In the genomic region with DNA sequence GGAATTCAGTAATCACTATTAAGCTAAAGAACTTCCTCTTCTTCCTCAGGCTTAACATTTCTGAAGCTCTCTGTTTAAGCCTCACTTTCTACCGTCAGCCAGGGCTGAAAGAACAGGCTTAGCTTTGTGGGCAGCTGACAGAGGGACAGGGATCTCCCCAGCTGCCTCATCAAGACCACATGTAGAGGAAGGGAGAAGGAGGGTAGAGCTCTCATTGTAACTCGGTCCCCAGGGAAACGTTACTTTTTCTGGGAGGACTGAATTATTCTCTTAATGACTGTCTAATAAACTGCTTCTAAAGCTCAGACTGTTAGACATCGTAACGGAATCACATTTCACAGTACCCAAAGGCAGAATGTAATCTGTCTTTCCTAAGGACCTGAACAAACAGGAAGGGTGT, we compare ENCODE assay signal across 9 cellular contexts.
A peak's percentile ranks its signal among the peaks of the same experiment; 100 is the strongest.
DNase-seq lines count a peak whose midpoint lies in the region; ATAC-seq lines count a peak whose summit lies in the region.
"Had no signal": no experiment of that assay in that cellular context is flagged by ENCODE, and none has a peak within 500 bp of the region (broad histone marks: within the 10 kb centered on the region; RNA-seq: fewer than 3 reads in every experiment).

No MANE protein-coding gene starts in this region.

- peak; percentile 6 for DNase-seq in stimulated activated naive B cell treated with anti-CD40 and anti-IgM and Interleukin-4, amounts not matched to agents 10 μg/mL and 1 μg/mL and 100 μg/mL, for 72 hours
- DNase-seq in MV-4-11 (lab: John Stamatoyannopoulos, UW): no peak
- DNase-seq in cerebellum (ENCODE audit: low spot score): no peak
- DNase-seq in NK-92 (lab: John Stamatoyannopoulos, UW; ENCODE audit: unreplicated experiment): no peak
- DNase-seq: NCI-H510A treated with DMSO at 0.1 percent for 48 hours had no signal

- H3K27ac Mint-ChIP-seq in stimulated activated naive B cell treated with anti-CD40 and anti-IgM and Interleukin-4, amounts not matched to agents 10 μg/mL and 1 μg/mL and 100 μg/mL, for 72 hours: no peak overlapping the region
- H3K27ac Mint-ChIP-seq: activated T-helper 17 cell treated with anti-CD3 and anti-CD28 coated beads, Interleukin-2, amount 50 U/mL, for 72 hours had no signal

- no peaks in the 10 kb centered on the region for H3K9me3 Mint-ChIP-seq in stimulated activated naive B cell treated with anti-CD40 and anti-IgM and Interleukin-4, amounts not matched to agents 10 μg/mL and 1 μg/mL and 100 μg/mL, for 72 hours
- H3K9me3 Mint-ChIP-seq: activated T-helper 17 cell treated with anti-CD3 and anti-CD28 coated beads, Interleukin-2, amount 50 U/mL, for 72 hours had no signal

- H3K4me3 Mint-ChIP-seq in stimulated activated naive B cell treated with anti-CD40 and anti-IgM and Interleukin-4, amounts not matched to agents 10 μg/mL and 1 μg/mL and 100 μg/mL, for 72 hours: no peak overlapping the region
- H3K4me3 Mint-ChIP-seq: activated T-helper 17 cell treated with anti-CD3 and anti-CD28 coated beads, Interleukin-2, amount 50 U/mL, for 72 hours had no signal

- peaks cover 31 to 38% of the 10 kb centered on the region in 2 donors for H3K27me3 Mint-ChIP-seq in stimulated activated naive B cell treated with anti-CD40 and anti-IgM and Interleukin-4, amounts not matched to agents 10 μg/mL and 1 μg/mL and 100 μg/mL, for 72 hours

- peaks cover 0 to 6% of the 10 kb centered on the region in 2 donors for H3K4me1 Mint-ChIP-seq in stimulated activated naive B cell treated with anti-CD40 and anti-IgM and Interleukin-4, amounts not matched to agents 10 μg/mL and 1 μg/mL and 100 μg/mL, for 72 hours
- H3K4me1 Mint-ChIP-seq: activated T-helper 17 cell treated with anti-CD3 and anti-CD28 coated beads, Interleukin-2, amount 50 U/mL, for 72 hours had no signal

- H3K27ac ChIP-seq in cingulate gyrus (ENCODE audit: low read depth, low read length): peak overlapping the region; percentile 51

- peak; percentile 65 for ATAC-seq in GM21515 (IDR thresholded peaks at IDR 0.05; ENCODE audit: unreplicated experiment)
- ATAC-seq in HG03432 (IDR thresholded peaks at IDR 0.05; ENCODE audit: unreplicated experiment): peak; percentile 62
- ATAC-seq in stimulated activated naive B cell treated with anti-CD40 and anti-IgM and Interleukin-4, amounts not matched to agents 10 μg/mL and 1 μg/mL and 100 μg/mL, for 72 hours (replicated peaks): peak; percentile 65 to 84
- ATAC-seq: activated T-helper 17 cell treated with anti-CD3 and anti-CD28 coated beads, Interleukin-2, amount 50 U/mL, for 72 hours had no signal

- no peaks in the 10 kb centered on the region for H3K36me3 Mint-ChIP-seq in stimulated activated naive B cell treated with anti-CD40 and anti-IgM and Interleukin-4, amounts not matched to agents 10 μg/mL and 1 μg/mL and 100 μg/mL, for 72 hours
